27 cellular contexts compared by ENCODE assay signal in genomic region chr17:6626616-6627015, GRCh38. TPM values are rescaled to one million over a fixed set of nuclear protein-coding genes. Genes with fewer than 3 reads are reported as not detected.
"Had no signal": no experiment of that assay in that cellular context is flagged by ENCODE, and none has a peak within 500 bp of the region (broad histone marks: within the 10 kb centered on the region; RNA-seq: fewer than 3 reads in every experiment).

No MANE protein-coding gene starts in this region.

- DNase-seq: activated CD4-positive, alpha-beta T cell treated with anti-CD3 and anti-CD28 coated beads for 48 hours; activated CD4-positive, alpha-beta T cell treated with anti-CD3 and anti-CD28 coated beads, Interleukin-2, amount 50 U/mL, for 4 hours; activated CD4-positive, CD25-positive, alpha-beta regulatory T cell treated with anti-CD3 and anti-CD28 coated beads, Interleukin-2, amount 50 U/mL, for 72 hours; activated CD8-positive, alpha-beta T cell treated with anti-CD3 and anti-CD28 coated beads, Interleukin-2, amount 10 ng/mL, durations not matched to agents 7 days and 5 days; activated effector memory CD4-positive, alpha-beta T cell treated with Interleukin-2 at 50 U/mL for 16 hours; activated naive CD4-positive, alpha-beta T cell; activated naive CD8-positive, alpha-beta T cell treated with anti-CD3 and anti-CD28 coated beads, Interleukin-2, amount 50 U/mL, for 24 hours; activated T-cell treated with anti-CD3 and anti-CD28 coated beads, Interleukin-2, amount 50 U/mL, for 24 hours; amniotic stem cell; NCI-H1092; NCI-H1417; NCI-H1930; NCI-H2107; NCI-H2171 treated with DMSO at 0.1 percent for 48 hours; NCI-H345; NCI-H510A; NCI-H526 treated with DMSO at 0.1 percent for 48 hours; NCI-H82; RPMI8226; SHP77; T-helper 17 cell; T-helper 9 cell had no signal

- H3K4me1 ChIP-seq: ascending aorta had no signal

- ATAC-seq: activated CD8-positive, alpha-beta T cell treated with anti-CD3 and anti-CD28 coated beads, Interleukin-2, amount 10 ng/mL, durations not matched to agents 7 days and 5 days; activated naive CD4-positive, alpha-beta T cell treated with anti-CD3 and anti-CD28 coated beads, Interleukin-2, amount 50 U/mL, for 72 hours; activated naive CD8-positive, alpha-beta T cell treated with anti-CD3 and anti-CD28 coated beads, Interleukin-2, amount 50 U/mL, for 24 hours; Panc1; T-helper 17 cell; WTC11 had no signal

- H3K27me3 ChIP-seq: ascending aorta, cardiac muscle cell had no signal

- H3K4me3 ChIP-seq: ascending aorta, cardiac muscle cell had no signal

- H3K27ac ChIP-seq: ascending aorta, cardiac muscle cell had no signal

- H3K9me3 ChIP-seq: ascending aorta had no signal

RNA-seq across cellular contexts. Expression of gene MED31, which starts 24.8 kb away (rescaled TPM):
- total RNA-seq: ascending aorta had no signal
